ENCODE assay signal across 18 cellular contexts in the genomic region with DNA sequence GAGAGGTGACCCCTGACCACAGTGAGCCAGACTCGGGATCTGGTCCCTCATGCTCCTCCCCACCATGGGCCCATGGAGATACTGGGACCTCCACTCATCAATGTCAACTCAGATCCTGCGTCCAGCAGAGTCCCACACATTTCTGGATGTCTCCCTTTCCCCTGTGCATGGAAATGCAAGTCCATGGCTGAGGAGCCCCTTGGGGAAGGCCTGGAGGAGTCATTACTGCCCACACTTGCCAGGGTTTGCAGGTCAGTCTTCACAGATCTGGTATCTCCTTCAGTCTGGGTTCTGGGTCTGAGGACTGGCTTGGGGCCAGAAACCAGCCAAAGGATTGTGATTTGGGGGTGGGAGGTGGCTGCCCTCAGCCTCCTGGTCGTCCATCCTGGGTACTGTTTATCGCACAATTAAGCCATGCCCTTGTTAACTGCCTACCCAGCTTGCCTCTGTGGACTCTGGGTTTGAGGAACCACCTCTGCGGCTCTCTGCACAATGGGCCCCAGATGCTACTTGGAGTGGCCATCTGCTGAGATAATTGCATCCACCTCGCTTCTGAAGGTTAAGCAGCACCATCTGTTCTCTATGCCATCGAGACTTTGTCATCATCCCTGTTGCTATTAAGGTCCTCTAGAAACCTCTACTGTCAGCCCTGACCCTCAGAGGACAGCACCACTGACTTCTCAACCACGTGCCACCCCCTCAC. TPM values are rescaled to one million over a fixed set of nuclear protein-coding genes. Genes with fewer than 3 reads are reported as not detected.
A peak's percentile ranks its signal among the peaks of the same experiment; 100 is the strongest.
DNase-seq lines count a peak whose midpoint lies in the region; ATAC-seq and TF ChIP-seq lines count a peak whose summit lies in the region.
"Had no signal": no experiment of that assay in that cellular context is flagged by ENCODE, and none has a peak within 500 bp of the region (broad histone marks: within the 10 kb centered on the region; RNA-seq: fewer than 3 reads in every experiment).

No MANE protein-coding gene starts in this region.

- H3K4me3 ChIP-seq in breast epithelium (no peak overlapping the region), mammary epithelial cell (replicated peaks in 1 of 3; ENCODE audit: insufficient read depth in 1 of 3, low read depth in 2 of 3, low read length in 3 of 3) (no peak overlapping the region), transverse colon (no peak overlapping the region)
- H3K4me3 ChIP-seq: BLaER1 treated with 17β-estradiol and CSF1 and Interleukin-3, amounts not matched to agents 10 nM and 100 nM; gastroesophageal sphincter; smooth muscle cell had no signal

- no peaks in the 10 kb centered on the region for H3K4me1 ChIP-seq in breast epithelium
- peaks cover 9% of the 10 kb centered on the region for H3K4me1 ChIP-seq in mammary epithelial cell (ENCODE audit: insufficient read depth, low read length)
- peaks cover 4 to 21% (median 13%) of the 10 kb centered on the region in 4 donors for H3K4me1 ChIP-seq in transverse colon
- H3K4me1 ChIP-seq: gastroesophageal sphincter had no signal

- H3K4me1 Mint-ChIP-seq in activated T-helper 1 cell treated with anti-CD3 and anti-CD28 coated beads, Interleukin-12 subunit alpha, Interleukin-12 subunit beta, Interleukin-2, Interleukin-4 antibody, amounts not matched to agents 30 ng/mL and 10 ng/mL and 1 ng/mL, durations not matched to agents 14 hours and 24 hours and 36 hours (ENCODE audit: low read depth) = peaks cover 19% of the 10 kb centered on the region

- no peak overlapping the region for H3K4me2 ChIP-seq in mammary epithelial cell (ENCODE audit: insufficient read depth, low read depth, low read length)
- H3K4me2 ChIP-seq: smooth muscle cell had no signal

- intact Hi-C loops in breast epithelium (cut with DNase I; ENCODE audit: low total_unique reads) = no loop called here
- intact Hi-C loops in mammary epithelial cell (cut with micrococcal nuclease) = no loop called here
- intact Hi-C loops in transverse colon (cut with DNase I; ENCODE audit: low total_unique reads) = no loop called here
- intact Hi-C loops in sciatic nerve (cut with DNase I) = no loop called here
- intact Hi-C loops in activated T-helper 1 cell treated with anti-CD3 and anti-CD28 coated beads, Interleukin-12 subunit alpha, Interleukin-12 subunit beta, Interleukin-2, Interleukin-4 antibody, amounts not matched to agents 30 ng/mL and 10 ng/mL and 1 ng/mL, durations not matched to agents 14 hours and 24 hours and 36 hours (cut with micrococcal nuclease) = no loop called here

- no TSS peak for BruUV-seq in mammary epithelial cell (replicated peaks; lab: Mats Ljungman, UMichigan)

- H3K36me3 Mint-ChIP-seq in activated T-helper 1 cell treated with anti-CD3 and anti-CD28 coated beads, Interleukin-12 subunit alpha, Interleukin-12 subunit beta, Interleukin-2, Interleukin-4 antibody, amounts not matched to agents 30 ng/mL and 10 ng/mL and 1 ng/mL, durations not matched to agents 14 hours and 24 hours and 36 hours (ENCODE audit: low read depth) = no peaks in the 10 kb centered on the region

- H3K9me3 ChIP-seq in breast epithelium = no peaks in the 10 kb centered on the region
- H3K9me3 ChIP-seq in mammary epithelial cell (replicated peaks; ENCODE audit: insufficient read depth, low read length) = no peaks in the 10 kb centered on the region
- H3K9me3 ChIP-seq in transverse colon = no peaks in the 10 kb centered on the region
- H3K9me3 ChIP-seq: gastroesophageal sphincter had no signal

- H2AFZ ChIP-seq in mammary epithelial cell (ENCODE audit: low read depth, low read length) = no peak overlapping the region

- dilution Hi-C loops in mammary epithelial cell (cut with HindIII; ENCODE audit: low sequenced_read_pairs) = no loop called here

- no peaks in the 10 kb centered on the region for H4K20me1 ChIP-seq in mammary epithelial cell (ENCODE audit: insufficient read depth, low read length)
- H4K20me1 ChIP-seq: BLaER1 treated with 17β-estradiol and CSF1 and Interleukin-3, amounts not matched to agents 10 nM and 100 nM had no signal

- CTCF ChIA-PET in mammary epithelial cell (lab: Charles Lee; ENCODE audit: low non-redundant PET) = no interaction called here

- no peak overlapping the region for H3K4me3 Mint-ChIP-seq in activated T-helper 1 cell treated with anti-CD3 and anti-CD28 coated beads, Interleukin-12 subunit alpha, Interleukin-12 subunit beta, Interleukin-2, Interleukin-4 antibody, amounts not matched to agents 30 ng/mL and 10 ng/mL and 1 ng/mL, durations not matched to agents 14 hours and 24 hours and 36 hours
- H3K4me3 Mint-ChIP-seq: activated naive CD8-positive, alpha-beta T cell treated with anti-CD3 and anti-CD28 coated beads, Interleukin-2, amount 50 U/mL, for 24 hours; naive thymus-derived CD4-positive, alpha-beta T cell had no signal

- WGBS in mammary epithelial cell (ENCODE audit: low coverage, missing lambda C conversion rate) = 64% methylated on average over 8 of the region's 8 CpGs
- 74 to 90% methylated on average over 3 to 7 of the region's 8 CpGs for WGBS in transverse colon (ENCODE audit: low coverage in 1 of 2), 2 donors

- no peak overlapping the region for H3K9ac ChIP-seq in mammary epithelial cell (ENCODE audit: insufficient read depth, low read length)
- H3K9ac ChIP-seq: BLaER1 treated with 17β-estradiol and CSF1 and Interleukin-3, amounts not matched to agents 10 nM and 100 nM had no signal

- H3K27ac ChIP-seq in breast epithelium (no peak overlapping the region), mammary epithelial cell (ENCODE audit: insufficient read depth, low read depth, low read length) (no peak overlapping the region), transverse colon (no peak overlapping the region)
- H3K27ac ChIP-seq: BLaER1 treated with 17β-estradiol and CSF1 and Interleukin-3, amounts not matched to agents 10 nM and 100 nM; gastroesophageal sphincter had no signal

- TF ChIP-seq CTCF in breast epithelium (IDR thresholded peaks at IDR 0.05) (no peak), mammary epithelial cell (conservative IDR thresholded peaks at IDR 0.05 in 1 of 2, IDR thresholded peaks at IDR 0.05 in 1 of 2; ENCODE audit: extremely low read depth in 1 of 2, insufficient read depth in 1 of 2, low read depth in 1 of 2, low read length in 2 of 2) (no peak), transverse colon (IDR thresholded peaks at IDR 0.05) (no peak)

- in situ Hi-C loops in mammary epithelial cell (cut with MboI; ENCODE audit: low sequenced_read_pairs in 2 of 2) = no loop called here
- in situ Hi-C loops in transverse colon (cut with MboI; ENCODE audit: low pct_ligation_motif_present in 1 of 4, low pct_unique_long_range_greater_than_20kb in 1 of 4, low sequenced_read_pairs in 3 of 4) = no loop called here

- H3K27ac Mint-ChIP-seq in activated T-helper 1 cell treated with anti-CD3 and anti-CD28 coated beads, Interleukin-12 subunit alpha, Interleukin-12 subunit beta, Interleukin-2, Interleukin-4 antibody, amounts not matched to agents 30 ng/mL and 10 ng/mL and 1 ng/mL, durations not matched to agents 14 hours and 24 hours and 36 hours = no peak overlapping the region

- no peaks in the 10 kb centered on the region for H3K27me3 Mint-ChIP-seq in activated T-helper 1 cell treated with anti-CD3 and anti-CD28 coated beads, Interleukin-12 subunit alpha, Interleukin-12 subunit beta, Interleukin-2, Interleukin-4 antibody, amounts not matched to agents 30 ng/mL and 10 ng/mL and 1 ng/mL, durations not matched to agents 14 hours and 24 hours and 36 hours (ENCODE audit: insufficient read depth)
- H3K27me3 Mint-ChIP-seq: activated naive CD8-positive, alpha-beta T cell treated with anti-CD3 and anti-CD28 coated beads, Interleukin-2, amount 50 U/mL, for 24 hours had no signal

- no peaks in the 10 kb centered on the region for H3K36me3 ChIP-seq in breast epithelium
- H3K36me3 ChIP-seq in mammary epithelial cell (ENCODE audit: insufficient read depth, low read length) = no peaks in the 10 kb centered on the region
- H3K36me3 ChIP-seq in transverse colon = no peaks in the 10 kb centered on the region
- H3K36me3 ChIP-seq: BLaER1 treated with 17β-estradiol and CSF1 and Interleukin-3, amounts not matched to agents 10 nM and 100 nM; gastroesophageal sphincter had no signal

- DNase-seq in breast epithelium (ENCODE audit: low spot score in 2 of 2) (peak; percentile 10 to 30), mammary epithelial cell (no peak), NCI-H510A (lab: John Stamatoyannopoulos, UW) (peak; percentile 24), cerebellum (ENCODE audit: low spot score) (peak; percentile 83), transverse colon (peak; percentile 6), sciatic nerve (ENCODE audit: low spot score) (no peak), SIG-M5 (lab: John Stamatoyannopoulos, UW) (no peak)
- DNase-seq in activated T-helper 1 cell treated with anti-CD3 and anti-CD28 coated beads, Interleukin-12 subunit alpha, Interleukin-12 subunit beta, Interleukin-2, Interleukin-4 antibody, amounts not matched to agents 30 ng/mL and 10 ng/mL and 1 ng/mL, durations not matched to agents 14 hours and 24 hours and 36 hours (ENCODE audit: low spot score) = no peak
- DNase-seq: activated CD4-positive, alpha-beta T cell treated with anti-CD3 and anti-CD28 coated beads, Interleukin-2, amount 50 U/mL, for 4 hours; activated naive CD8-positive, alpha-beta T cell treated with anti-CD3 and anti-CD28 coated beads, Interleukin-2, amount 50 U/mL, for 24 hours; effector CD4-positive, alpha-beta T cell; KBM-7; kidney glomerular epithelial cell; NCI-H526 treated with DMSO at 0.1 percent for 48 hours had no signal

- H3K9me3 Mint-ChIP-seq in activated T-helper 1 cell treated with anti-CD3 and anti-CD28 coated beads, Interleukin-12 subunit alpha, Interleukin-12 subunit beta, Interleukin-2, Interleukin-4 antibody, amounts not matched to agents 30 ng/mL and 10 ng/mL and 1 ng/mL, durations not matched to agents 14 hours and 24 hours and 36 hours = no peaks in the 10 kb centered on the region
- H3K9me3 Mint-ChIP-seq: activated naive CD8-positive, alpha-beta T cell treated with anti-CD3 and anti-CD28 coated beads, Interleukin-2, amount 50 U/mL, for 24 hours; naive thymus-derived CD4-positive, alpha-beta T cell had no signal

- no peaks in the 10 kb centered on the region for H3K79me2 ChIP-seq in mammary epithelial cell (ENCODE audit: insufficient read depth, low read length)

- no peak for ATAC-seq in sciatic nerve
- ATAC-seq: activated naive CD8-positive, alpha-beta T cell treated with anti-CD3 and anti-CD28 coated beads, Interleukin-2, amount 50 U/mL, for 24 hours; gastroesophageal sphincter; naive thymus-derived CD4-positive, alpha-beta T cell had no signal

- H3K27me3 ChIP-seq in breast epithelium (no peaks in the 10 kb centered on the region), mammary epithelial cell (ENCODE audit: insufficient read depth, low read length) (no peaks in the 10 kb centered on the region), transverse colon (no peaks in the 10 kb centered on the region)
- H3K27me3 ChIP-seq: BLaER1 treated with 17β-estradiol and CSF1 and Interleukin-3, amounts not matched to agents 10 nM and 100 nM; gastroesophageal sphincter had no signal

- TF ChIP-seq EP300 in transverse colon (IDR thresholded peaks at IDR 0.05; ENCODE audit: low read depth) = no peak

- no peak for TF ChIP-seq POLR2A in breast epithelium (IDR thresholded peaks at IDR 0.05)
- TF ChIP-seq POLR2A in transverse colon (IDR thresholded peaks at IDR 0.05) = no peak

RNA-seq across cellular contexts. Expression of gene KLF13, which starts 49.9 kb away (rescaled TPM):
- total RNA-seq in breast epithelium (10 to 100 TPM; 26.3 to 52.2 (median 28.2) TPM), mammary epithelial cell (10 to 100 TPM; 49.8 to 62.3 TPM), cerebellum (28.9 TPM), transverse colon (10 to 100 TPM; 39.0 to 81.2 (median 68.8) TPM), sciatic nerve (85.9 TPM)
- 25.1 TPM for polyA plus RNA-seq in mammary epithelial cell
- polyA minus RNA-seq in mammary epithelial cell = 40.5 TPM
- total RNA-seq in activated T-helper 1 cell treated with anti-CD3 and anti-CD28 coated beads, Interleukin-12 subunit alpha, Interleukin-12 subunit beta, Interleukin-2, Interleukin-4 antibody, amounts not matched to agents 30 ng/mL and 10 ng/mL and 1 ng/mL, durations not matched to agents 14 hours and 24 hours and 36 hours = 129 and 137 TPM in 2 replicates

Comparison
In these comparisons a context has a peak if more than half of its experiments do, and no peak if none do; other contexts are left out.
1. DNase-seq: peak in breast epithelium (2 of 2), NCI-H510A (single experiment), cerebellum (single experiment) and transverse colon (single experiment); none in mammary epithelial cell (single experiment), sciatic nerve (single experiment), SIG-M5 (single experiment) and activated T-helper 1 cell treated with anti-CD3 and anti-CD28 coated beads, Interleukin-12 subunit alpha, Interleukin-12 subunit beta, Interleukin-2, Interleukin-4 antibody, amounts not matched to agents 30 ng/mL and 10 ng/mL and 1 ng/mL, durations not matched to agents 14 hours and 24 hours and 36 hours (single experiment).